ENCODE assay signal across 15 cellular contexts in the genomic region with DNA sequence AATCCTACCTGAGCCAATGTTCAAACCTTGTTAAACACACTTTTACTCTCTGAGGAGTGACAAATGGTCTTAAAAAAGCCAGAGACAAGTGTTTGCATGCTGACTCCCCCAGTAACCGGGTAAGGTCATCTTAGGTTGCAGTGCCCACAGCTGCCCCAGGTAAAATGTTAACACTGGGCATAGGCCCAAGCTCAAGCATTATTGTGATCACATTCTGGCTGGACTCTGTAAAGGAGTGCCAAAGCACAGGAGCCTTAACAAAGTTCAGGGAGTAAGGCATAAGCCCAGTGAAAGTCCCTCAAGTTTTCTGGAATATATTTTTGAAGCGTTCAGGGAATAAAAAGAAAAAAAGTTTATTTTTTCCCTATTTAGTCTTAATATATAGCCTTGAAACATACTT. TPM values are rescaled to one million over a fixed set of nuclear protein-coding genes. Genes with fewer than 3 reads are reported as not detected.
DNase-seq lines count a peak whose midpoint lies in the region; ATAC-seq and TF ChIP-seq lines count a peak whose summit lies in the region.
"Had no signal": no experiment of that assay in that cellular context is flagged by ENCODE, and none has a peak within 500 bp of the region (broad histone marks: within the 10 kb centered on the region; RNA-seq: fewer than 3 reads in every experiment).

No MANE protein-coding gene starts in this region.

- H3K27ac ChIP-seq in breast epithelium: peak overlapping the region; percentile 53 to 74
- H3K27ac ChIP-seq in prostate gland: no peak overlapping the region
- H3K27ac ChIP-seq: BLaER1 treated with 17β-estradiol and CSF1 and Interleukin-3, amounts not matched to agents 10 nM and 100 nM had no signal

- DNase-seq in breast epithelium (ENCODE audit: low spot score in 2 of 2): peak in 1 of 2 donors; percentile 36
- no peak for DNase-seq in MCF 10A (ENCODE audit: unreplicated experiment)
- no peak for DNase-seq in left ventricle myocardium superior
- no peak for DNase-seq in left cardiac atrium
- DNase-seq in prostate gland (ENCODE audit: low spot score): peak; percentile 31
- DNase-seq in medulla oblongata (ENCODE audit: extremely low spot score): no peak
- DNase-seq in AG08396 (ENCODE audit: low spot score): no peak
- DNase-seq: 8988T; CD4-positive, CD25-positive, alpha-beta regulatory T cell; DMS53; GF-D8 had no signal

- peaks cover 0 to 6% of the 10 kb centered on the region in 2 donors for H3K4me1 ChIP-seq in breast epithelium
- no peaks in the 10 kb centered on the region for H3K4me1 ChIP-seq in prostate gland (replicated peaks)
- H3K4me1 ChIP-seq: HAP-1 had no signal

- no peak overlapping the region for H3K4me3 ChIP-seq in breast epithelium
- H3K4me3 ChIP-seq in prostate gland: no peak overlapping the region
- H3K4me3 ChIP-seq: BLaER1 treated with 17β-estradiol and CSF1 and Interleukin-3, amounts not matched to agents 10 nM and 100 nM; HAP-1 had no signal

- H3K27ac Mint-ChIP-seq in MCF 10A (ENCODE audit: low read depth, unreplicated experiment): no peak overlapping the region
- H3K27ac Mint-ChIP-seq: CD4-positive, CD25-positive, alpha-beta regulatory T cell had no signal

- intact Hi-C loops in breast epithelium (cut with DNase I; ENCODE audit: low total_unique reads): no loop called here
- intact Hi-C loops in MCF 10A (cut with micrococcal nuclease): no loop called here
- intact Hi-C loops in left ventricle myocardium superior (cut with micrococcal nuclease): loop anchor here (10.0 kb wide), 1 partner anchor 100 kb away; no protein-coding TSS in a partner anchor
- intact Hi-C loops in left cardiac atrium (cut with DNase I): no loop called here
- intact Hi-C loops in prostate gland (cut with DNase I): no loop called here

- H3K27me3 Mint-ChIP-seq in MCF 10A (ENCODE audit: insufficient read depth, unreplicated experiment): no peaks in the 10 kb centered on the region

- H3K27me3 ChIP-seq in breast epithelium: no peaks in the 10 kb centered on the region
- H3K27me3 ChIP-seq in prostate gland (replicated peaks; ENCODE audit: insufficient read depth): no peaks in the 10 kb centered on the region
- H3K27me3 ChIP-seq: BLaER1 treated with 17β-estradiol and CSF1 and Interleukin-3, amounts not matched to agents 10 nM and 100 nM had no signal

- TF ChIP-seq CTCF in breast epithelium (IDR thresholded peaks at IDR 0.05) (no peak), MCF 10A (IDR thresholded peaks at IDR 0.05; ENCODE audit: unreplicated experiment) (no peak), prostate gland (IDR thresholded peaks at IDR 0.05) (no peak)

- BruUV-seq in MCF 10A (replicated peaks; lab: Mats Ljungman, UMichigan): no TSS peak

- 42% methylated on average over 2 of the region's 2 CpGs for WGBS in prostate gland

- TF ChIP-seq POLR2A in breast epithelium (IDR thresholded peaks at IDR 0.05) (no peak), prostate gland (IDR thresholded peaks at IDR 0.05) (no peak)

- peaks cover 15 to 16% of the 10 kb centered on the region in 2 donors for H3K9me3 ChIP-seq in breast epithelium
- H3K9me3 ChIP-seq in prostate gland: no peaks in the 10 kb centered on the region
- H3K9me3 ChIP-seq: HAP-1 had no signal

- H3K4me3 Mint-ChIP-seq in MCF 10A (ENCODE audit: unreplicated experiment): no peak overlapping the region
- H3K4me3 Mint-ChIP-seq: CD4-positive, CD25-positive, alpha-beta regulatory T cell had no signal

- H3K36me3 ChIP-seq in breast epithelium (no peaks in the 10 kb centered on the region), prostate gland (no peaks in the 10 kb centered on the region)
- H3K36me3 ChIP-seq: HAP-1 had no signal

- peak; percentile 94 for ATAC-seq in left ventricle myocardium superior
- ATAC-seq in left cardiac atrium: no peak

- POLR2A ChIA-PET in MCF 10A (lab: Yijun Ruan, JAX): no interaction called here

- no peaks in the 10 kb centered on the region for H3K36me3 Mint-ChIP-seq in MCF 10A (ENCODE audit: insufficient read depth, unreplicated experiment)
- H3K36me3 Mint-ChIP-seq: CD4-positive, CD25-positive, alpha-beta regulatory T cell had no signal

- CTCF ChIA-PET in MCF 10A (lab: Yijun Ruan, JAX): interaction anchor here (1.1 kb wide), 1 partner anchor 103 kb away, joined by 4 read pairs; no protein-coding TSS in a partner anchor

- H3K9me3 Mint-ChIP-seq in MCF 10A (ENCODE audit: unreplicated experiment): peaks cover 8% of the 10 kb centered on the region

- H3K4me1 Mint-ChIP-seq in MCF 10A (ENCODE audit: insufficient read depth, unreplicated experiment): no peaks in the 10 kb centered on the region
- H3K4me1 Mint-ChIP-seq: CD4-positive, CD25-positive, alpha-beta regulatory T cell had no signal

RNA-seq across cellular contexts. Expression of a gene that starts 8.6 kb away (rescaled TPM):
- total RNA-seq in breast epithelium (not detected), MCF 10A (2022) (not detected in 2 replicates), left ventricle myocardium superior (not detected), left cardiac atrium (not detected), prostate gland (not detected)
- total RNA-seq: CD4-positive, CD25-positive, alpha-beta regulatory T cell; H1; HT-29 had no signal

RNA-seq across cellular contexts. Expression of a gene that starts 13.9 kb away (rescaled TPM):
- total RNA-seq in breast epithelium (1 to 10 TPM in 1 of 3 donors, not detected in 2; 1.3 TPM), MCF 10A (2022) (not detected in 2 replicates), left ventricle myocardium superior (not detected), left cardiac atrium (not detected), prostate gland (not detected)
- total RNA-seq: CD4-positive, CD25-positive, alpha-beta regulatory T cell; H1; HT-29 had no signal

RNA-seq across cellular contexts. Expression of a gene that starts 26.8 kb away (rescaled TPM):
- 10 to 100 TPM in 2 of 3 donors, 1 to 10 TPM in 1; 7.2 to 58.7 (median 16.7) TPM for total RNA-seq in breast epithelium
- total RNA-seq in MCF 10A (2022): not detected in 2 replicates
- 6.1 TPM for total RNA-seq in left ventricle myocardium superior
- total RNA-seq in left cardiac atrium: 10 to 100 TPM in 1 of 2 donors, 1 to 10 TPM in 1; 6.9 to 16.1 TPM
- total RNA-seq in prostate gland: 10 to 100 TPM in 1 of 2 donors, 1 to 10 TPM in 1; 9.3 to 12.8 TPM
- total RNA-seq: H1, HT-29 had no signal

RNA-seq across cellular contexts. Expression of a gene that starts 48.3 kb away (rescaled TPM):
- total RNA-seq in breast epithelium (1,000 to 10,000 TPM in 1 of 3 donors, 100 to 1,000 TPM in 2; 125 to 1,186 (median 303) TPM), MCF 10A (2022) (not detected in 2 replicates), left ventricle myocardium superior (283 TPM), left cardiac atrium (100 to 1,000 TPM; 295 to 632 TPM), prostate gland (1,000 to 10,000 TPM in 1 of 2 donors, 10 to 100 TPM in 1; 30.1 to 3,158 TPM)
- total RNA-seq: CD4-positive, CD25-positive, alpha-beta regulatory T cell had no signal

Comparison
In these comparisons a context has a peak if more than half of its experiments do, and no peak if none do; other contexts are left out.
1. H3K27ac ChIP-seq: peak in breast epithelium (2 of 2); none in prostate gland (0 of 2).